In the genomic region with DNA sequence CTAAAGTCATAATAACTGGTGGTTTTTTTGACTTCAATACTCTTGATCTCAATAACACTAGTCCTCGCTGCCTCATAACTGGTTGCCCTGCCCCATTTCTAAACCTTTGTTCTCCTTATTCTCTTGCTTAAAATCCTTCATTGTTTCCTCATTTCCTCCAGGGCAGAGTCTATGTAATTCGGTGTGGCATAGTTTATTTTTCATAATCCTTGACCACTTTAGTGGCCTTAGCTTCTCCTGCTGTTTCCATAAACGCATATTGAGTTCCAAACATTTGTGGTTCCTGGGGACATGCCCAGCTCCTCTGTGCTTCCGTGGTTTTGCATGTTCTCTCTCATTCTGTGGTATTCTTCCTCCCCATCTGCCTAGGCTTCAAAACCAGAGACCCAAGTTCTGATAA, we compare ENCODE assay signal across 23 cellular contexts. TPM values are rescaled to one million over a fixed set of nuclear protein-coding genes. Genes with fewer than 3 reads are reported as not detected.
DNase-seq lines count a peak whose midpoint lies in the region; ATAC-seq and TF ChIP-seq lines count a peak whose summit lies in the region.
"Had no signal": no experiment of that assay in that cellular context is flagged by ENCODE, and none has a peak within 500 bp of the region (broad histone marks: within the 10 kb centered on the region; RNA-seq: fewer than 3 reads in every experiment).

No MANE protein-coding gene starts in this region.

- H4K20me1 ChIP-seq in mammary epithelial cell (ENCODE audit: insufficient read depth, low read length): no peaks in the 10 kb centered on the region
- H4K20me1 ChIP-seq: BLaER1 had no signal

- DNase-seq in mammary epithelial cell (no peak), MCF 10A (ENCODE audit: unreplicated experiment) (no peak), SKM-1 (lab: John Stamatoyannopoulos, UW; ENCODE audit: unreplicated experiment) (peak; percentile 64), fibroblast of villous mesenchyme (ENCODE audit: low read depth) (peak; percentile 26), T-cell (no peak), NCI-H82 treated with DMSO at 0.1 percent for 48 hours (lab: John Stamatoyannopoulos, UW; ENCODE audit: unreplicated experiment) (no peak)
- no peak for DNase-seq in activated CD4-positive, alpha-beta T cell treated with anti-CD3 and anti-CD28 coated beads, Interleukin-2, amount 50 U/mL, for 1 hour
- no peak for DNase-seq in activated T-cell treated with anti-CD3 and anti-CD28 coated beads, Interleukin-2, amount 50 U/mL, for 4 hours
- DNase-seq: activated naive CD8-positive, alpha-beta T cell treated with anti-CD3 and anti-CD28 coated beads, Interleukin-2, amount 10 ng/mL, durations not matched to agents 7 days and 5 days; Calu3; dermis blood vessel endothelial cell; foreskin fibroblast; NCI-H1048; NCI-H2029 treated with DMSO at 0.1 percent for 48 hours; NCI-H446; occipital lobe; stimulated activated CD4-positive, alpha-beta T cell treated with anti-CD3 and anti-CD28 coated beads, Interleukin-12 subunit alpha, Interleukin-12 subunit beta, amount 100 ng/mL, for 4 hours had no signal

- peaks cover under 1% of the 10 kb centered on the region for H3K27me3 ChIP-seq in mammary epithelial cell (ENCODE audit: insufficient read depth, low read length)
- H3K27me3 ChIP-seq: BLaER1, hepatocyte, right atrium auricular region had no signal

- in situ Hi-C loops in mammary epithelial cell (cut with MboI; ENCODE audit: low sequenced_read_pairs in 2 of 2): loop anchor here in 1 of 2 donors (25.0 kb wide), 1 partner anchor 139 kb away; a partner anchor contains a TSS

- no peaks in the 10 kb centered on the region for H3K4me1 ChIP-seq in mammary epithelial cell (ENCODE audit: insufficient read depth, low read length)
- H3K4me1 ChIP-seq: BLaER1, right atrium auricular region had no signal

- H3K36me3 ChIP-seq in mammary epithelial cell (ENCODE audit: insufficient read depth, low read length): no peaks in the 10 kb centered on the region
- H3K36me3 ChIP-seq: BLaER1, right atrium auricular region had no signal

- no peaks in the 10 kb centered on the region for H3K36me3 Mint-ChIP-seq in MCF 10A (ENCODE audit: insufficient read depth, unreplicated experiment)
- H3K36me3 Mint-ChIP-seq in T-cell: no peaks in the 10 kb centered on the region
- no peaks in the 10 kb centered on the region for H3K36me3 Mint-ChIP-seq in activated T-cell treated with anti-CD3 and anti-CD28 coated beads, Interleukin-2, amount 50 U/mL, for 4 hours (ENCODE audit: insufficient read depth)
- H3K36me3 Mint-ChIP-seq: activated naive CD8-positive, alpha-beta T cell treated with anti-CD3 and anti-CD28 coated beads, Interleukin-2, amount 10 ng/mL, durations not matched to agents 7 days and 5 days had no signal

- H3K4me3 ChIP-seq in mammary epithelial cell (replicated peaks in 1 of 3; ENCODE audit: insufficient read depth in 1 of 3, low read depth in 2 of 3, low read length in 3 of 3): no peak overlapping the region
- H3K4me3 ChIP-seq in fibroblast of villous mesenchyme (ENCODE audit: low read depth, low read length): no peak overlapping the region
- H3K4me3 ChIP-seq: BLaER1, hepatocyte, right atrium auricular region had no signal

- dilution Hi-C loops in mammary epithelial cell (cut with HindIII; ENCODE audit: low sequenced_read_pairs): no loop called here

- no peak overlapping the region for H3K9ac ChIP-seq in mammary epithelial cell (ENCODE audit: insufficient read depth, low read length)
- H3K9ac ChIP-seq: BLaER1 had no signal

- H3K4me1 Mint-ChIP-seq in MCF 10A (ENCODE audit: insufficient read depth, unreplicated experiment): no peaks in the 10 kb centered on the region
- no peaks in the 10 kb centered on the region for H3K4me1 Mint-ChIP-seq in T-cell
- no peaks in the 10 kb centered on the region for H3K4me1 Mint-ChIP-seq in activated T-cell treated with anti-CD3 and anti-CD28 coated beads, Interleukin-2, amount 50 U/mL, for 4 hours (ENCODE audit: low read depth)
- H3K4me1 Mint-ChIP-seq: activated naive CD8-positive, alpha-beta T cell treated with anti-CD3 and anti-CD28 coated beads, Interleukin-2, amount 10 ng/mL, durations not matched to agents 7 days and 5 days had no signal

- no peak for TF ChIP-seq CTCF in mammary epithelial cell (conservative IDR thresholded peaks at IDR 0.05 in 1 of 2, IDR thresholded peaks at IDR 0.05 in 1 of 2; ENCODE audit: extremely low read depth in 1 of 2, insufficient read depth in 1 of 2, low read depth in 1 of 2, low read length in 2 of 2)
- TF ChIP-seq CTCF in MCF 10A (IDR thresholded peaks at IDR 0.05; ENCODE audit: unreplicated experiment): no peak
- no peak for TF ChIP-seq CTCF in fibroblast of villous mesenchyme (IDR thresholded peaks at IDR 0.05; ENCODE audit: insufficient read depth, low read depth, low read length)

- no peak for ATAC-seq in T-cell (replicated peaks in 1 of 4)
- no peak for ATAC-seq in activated T-cell treated with anti-CD3 and anti-CD28 coated beads, Interleukin-2, amount 50 U/mL, for 4 hours

- no peaks in the 10 kb centered on the region for H3K27me3 Mint-ChIP-seq in MCF 10A (ENCODE audit: insufficient read depth, unreplicated experiment)
- peaks cover 6 to 12% of the 10 kb centered on the region in 2 donors for H3K27me3 Mint-ChIP-seq in T-cell
- peaks cover 10% of the 10 kb centered on the region for H3K27me3 Mint-ChIP-seq in activated T-cell treated with anti-CD3 and anti-CD28 coated beads, Interleukin-2, amount 50 U/mL, for 4 hours (ENCODE audit: low read depth)
- H3K27me3 Mint-ChIP-seq: IgD-negative memory B cell had no signal

- no peak overlapping the region for H3K4me2 ChIP-seq in mammary epithelial cell (ENCODE audit: insufficient read depth, low read depth, low read length)
- H3K4me2 ChIP-seq: BLaER1, hepatocyte had no signal

- BruUV-seq in mammary epithelial cell (replicated peaks; lab: Mats Ljungman, UMichigan) (no TSS peak), MCF 10A (replicated peaks; lab: Mats Ljungman, UMichigan) (no TSS peak)

- CTCF ChIA-PET in mammary epithelial cell (lab: Charles Lee; ENCODE audit: low non-redundant PET): no interaction called here
- CTCF ChIA-PET in MCF 10A (lab: Yijun Ruan, JAX): no interaction called here
- CTCF ChIA-PET in T-cell (lab: Charles Lee): no interaction called here

- H3K27ac ChIP-seq in mammary epithelial cell (ENCODE audit: insufficient read depth, low read depth, low read length): no peak overlapping the region
- H3K27ac ChIP-seq: BLaER1, hepatocyte, right atrium auricular region, RWPE1 had no signal

- H3K4me3 Mint-ChIP-seq in MCF 10A (ENCODE audit: unreplicated experiment): no peak overlapping the region
- no peak overlapping the region for H3K4me3 Mint-ChIP-seq in T-cell
- H3K4me3 Mint-ChIP-seq in activated T-cell treated with anti-CD3 and anti-CD28 coated beads, Interleukin-2, amount 50 U/mL, for 4 hours: no peak overlapping the region
- H3K4me3 Mint-ChIP-seq: activated naive CD8-positive, alpha-beta T cell treated with anti-CD3 and anti-CD28 coated beads, Interleukin-2, amount 10 ng/mL, durations not matched to agents 7 days and 5 days had no signal

- POLR2A ChIA-PET in MCF 10A (lab: Yijun Ruan, JAX) (no interaction called here), T-cell (lab: Charles Lee) (no interaction called here)

- H3K27ac Mint-ChIP-seq in MCF 10A (ENCODE audit: low read depth, unreplicated experiment) (no peak overlapping the region), T-cell (no peak overlapping the region)
- H3K27ac Mint-ChIP-seq: activated naive CD8-positive, alpha-beta T cell treated with anti-CD3 and anti-CD28 coated beads, Interleukin-2, amount 10 ng/mL, durations not matched to agents 7 days and 5 days; activated T-helper 2 cell treated with anti-CD3 and anti-CD28 coated beads, Interferon-gamma antibody, Interleukin-2, Interleukin-4, amounts not matched to agents 10 μg/mL and 5 μg/mL and 100 μg/mL, durations not matched to agents 14 hours and 24 hours and 36 hours; IgD-negative memory B cell had no signal

- H3K79me2 ChIP-seq in mammary epithelial cell (ENCODE audit: insufficient read depth, low read length): no peaks in the 10 kb centered on the region
- H3K79me2 ChIP-seq: hepatocyte had no signal

- H3K9me3 Mint-ChIP-seq in MCF 10A (ENCODE audit: unreplicated experiment) (no peaks in the 10 kb centered on the region), T-cell (no peaks in the 10 kb centered on the region)
- H3K9me3 Mint-ChIP-seq in activated T-cell treated with anti-CD3 and anti-CD28 coated beads, Interleukin-2, amount 50 U/mL, for 4 hours: no peaks in the 10 kb centered on the region
- H3K9me3 Mint-ChIP-seq: activated naive CD8-positive, alpha-beta T cell treated with anti-CD3 and anti-CD28 coated beads, Interleukin-2, amount 10 ng/mL, durations not matched to agents 7 days and 5 days; activated T-helper 2 cell treated with anti-CD3 and anti-CD28 coated beads, Interferon-gamma antibody, Interleukin-2, Interleukin-4, amounts not matched to agents 10 μg/mL and 5 μg/mL and 100 μg/mL, durations not matched to agents 14 hours and 24 hours and 36 hours; IgD-negative memory B cell had no signal

- peak overlapping the region; percentile 46 for H2AFZ ChIP-seq in mammary epithelial cell (ENCODE audit: low read depth, low read length)
- H2AFZ ChIP-seq: hepatocyte had no signal

- intact Hi-C loops in mammary epithelial cell (cut with micrococcal nuclease): no loop called here
- intact Hi-C loops in MCF 10A (cut with micrococcal nuclease): no loop called here

- H3K9me3 ChIP-seq in mammary epithelial cell (replicated peaks; ENCODE audit: insufficient read depth, low read length): no peaks in the 10 kb centered on the region
- H3K9me3 ChIP-seq: BLaER1, right atrium auricular region had no signal

- 11% methylated on average over 4 of the region's 4 CpGs for WGBS in mammary epithelial cell (ENCODE audit: low coverage, missing lambda C conversion rate)

RNA-seq across cellular contexts. Expression of a gene that starts 19.0 kb away (rescaled TPM):
- 1 to 10 TPM in 1 of 2 donors, under 1 TPM in 1; 0.73 to 2.3 TPM for total RNA-seq in mammary epithelial cell
- polyA plus RNA-seq in mammary epithelial cell: 0.18 TPM
- 0.57 TPM for polyA minus RNA-seq in mammary epithelial cell
- total RNA-seq in MCF 10A (2022): 1.9 and 2.3 TPM in 2 replicates
- total RNA-seq in fibroblast of villous mesenchyme: 0.32 and 0.86 TPM in 2 replicates
- total RNA-seq in T-cell: under 1 TPM; 0.09 to 0.22 (median 0.12) TPM
- total RNA-seq in activated T-cell treated with anti-CD3 and anti-CD28 coated beads, Interleukin-2, amount 50 U/mL, for 4 hours: under 1 TPM; 0.03 to 0.15 (median 0.03) TPM
- total RNA-seq: activated T-helper 2 cell treated with anti-CD3 and anti-CD28 coated beads, Interferon-gamma antibody, Interleukin-2, Interleukin-4, amounts not matched to agents 10 μg/mL and 5 μg/mL and 100 μg/mL, durations not matched to agents 14 hours and 24 hours and 36 hours had no signal

RNA-seq across cellular contexts. Expression of a gene that starts 25.4 kb away (rescaled TPM):
- total RNA-seq in mammary epithelial cell: 1 to 10 TPM; 1.2 to 6.5 TPM
- polyA plus RNA-seq in mammary epithelial cell: 2.0 TPM
- 0.31 TPM for polyA minus RNA-seq in mammary epithelial cell
- total RNA-seq in MCF 10A (2022): 13.0 and 15.5 TPM in 2 replicates
- total RNA-seq in fibroblast of villous mesenchyme: 4.7 and 6.4 TPM in 2 replicates
- 1 to 10 TPM in 4 of 5 donors, under 1 TPM in 1; 0.40 to 2.3 (median 1.7) TPM for total RNA-seq in T-cell
- total RNA-seq in activated T-cell treated with anti-CD3 and anti-CD28 coated beads, Interleukin-2, amount 50 U/mL, for 4 hours: 1 to 10 TPM; 4.3 to 4.9 (median 4.4) TPM

Comparison
In these comparisons a context has a peak if more than half of its experiments do, and no peak if none do; other contexts are left out.
1. DNase-seq: peak in SKM-1 (single experiment) and fibroblast of villous mesenchyme (single experiment); none in mammary epithelial cell (single experiment), MCF 10A (single experiment), activated CD4-positive, alpha-beta T cell treated with anti-CD3 and anti-CD28 coated beads, Interleukin-2, amount 50 U/mL, for 1 hour (single experiment), T-cell (0 of 34), NCI-H82 treated with DMSO at 0.1 percent for 48 hours (single experiment) and activated T-cell treated with anti-CD3 and anti-CD28 coated beads, Interleukin-2, amount 50 U/mL, for 4 hours (single experiment).